In the genomic region with DNA sequence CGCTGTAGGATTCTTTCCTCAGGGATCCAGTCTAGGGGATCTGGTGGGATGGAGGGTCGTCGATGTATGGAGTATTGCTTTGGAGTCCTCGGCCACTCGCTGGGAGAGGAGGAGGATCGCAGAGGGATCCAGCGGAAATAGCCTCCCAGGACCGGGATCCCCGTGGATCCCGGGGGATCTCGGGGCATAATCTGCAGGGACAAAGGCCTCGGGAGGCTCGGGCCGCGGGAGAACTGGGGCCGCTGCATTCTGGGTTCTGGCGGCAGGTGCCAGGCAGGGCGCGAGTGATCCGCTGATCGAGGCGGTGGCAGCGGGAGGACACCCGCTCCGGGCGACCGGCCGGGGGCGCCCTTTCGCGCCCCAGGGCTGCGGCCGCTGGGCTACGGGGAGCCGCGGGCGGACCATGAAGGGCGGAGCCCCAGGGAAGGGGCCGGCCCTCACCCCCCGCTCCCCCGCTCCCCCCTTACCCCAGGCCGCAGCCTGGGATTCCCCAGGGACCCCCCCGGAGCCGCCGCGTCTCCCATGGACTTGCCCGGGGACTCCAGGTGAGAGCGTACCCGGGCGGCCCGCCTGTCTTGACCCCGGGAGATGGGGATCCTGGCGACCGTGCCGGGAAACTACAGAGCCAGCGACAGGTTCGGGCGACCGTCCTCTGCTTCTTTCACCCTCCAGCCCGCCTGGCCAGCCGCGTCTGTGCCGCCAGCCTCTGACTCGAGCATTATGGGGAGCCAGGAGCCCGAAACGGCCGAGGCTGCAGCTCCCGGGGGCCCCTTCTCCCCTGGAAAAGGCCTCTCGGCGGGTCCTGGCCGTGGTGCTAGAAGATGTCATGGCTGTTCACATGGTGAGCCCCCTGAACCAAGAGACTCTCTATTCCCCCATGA, we compare ENCODE assay signal across 1 cellular context.
TF ChIP-seq lines count a peak whose summit lies in the region.

No MANE protein-coding gene starts in this region.

TF ChIP-seq in HEK293, 187 proteins besides CTCF, POLR2A, EP300 and RAD21 (continued from another document and continues in another):
- TF ChIP-seq ZNF302 (tag by site-specific recombination; IDR thresholded peaks at IDR 0.05; ENCODE audit: low read depth) (no peak), HOXD13 (CRISPR knock-in tag; IDR thresholded peaks at IDR 0.05; ENCODE audit: borderline replicate concordance) (no peak), GLIS1 (tag by site-specific recombination; IDR thresholded peaks at IDR 0.05) (peak; percentile 92), ZNF629 (tag by site-specific recombination; IDR thresholded peaks at IDR 0.05) (no peak), ZNF514 (tag by site-specific recombination; IDR thresholded peaks at IDR 0.05) (no peak), ZNF660 (tag by site-specific recombination; IDR thresholded peaks at IDR 0.05) (peak; percentile 64; the same call in 1 of the 2 replicates), RBAK (tag by site-specific recombination; IDR thresholded peaks at IDR 0.05) (no peak), TRIM28 (IDR thresholded peaks at IDR 0.05; ENCODE audit: borderline replicate concordance, low read length) (no peak), SETDB1 (IDR thresholded peaks at IDR 0.05; ENCODE audit: insufficient read length, low read length) (no peak), GLIS2 (tag by site-specific recombination; IDR thresholded peaks at IDR 0.05) (peak; percentile 71), ZNF324 (tag by site-specific recombination; IDR thresholded peaks at IDR 0.05) (no peak), ZNF146 (tag by site-specific recombination; IDR thresholded peaks at IDR 0.05) (0 out of 2 replicates have a peak, but pooled peaks have one; percentile 2), ZNF10 (tag by site-specific recombination; IDR thresholded peaks at IDR 0.05) (no peak), ZNF341 (tag by site-specific recombination; IDR thresholded peaks at IDR 0.05; ENCODE audit: low read depth) (no peak), ZNF112 (tag by site-specific recombination; IDR thresholded peaks at IDR 0.05) (no peak), ZNF76 (tag by site-specific recombination; IDR thresholded peaks at IDR 0.05; ENCODE audit: borderline replicate concordance, low read depth) (peak; percentile 82), ZBTB7A (tag by site-specific recombination; IDR thresholded peaks at IDR 0.05; ENCODE audit: low read depth) (0 out of 2 replicates have a peak, but pooled peaks have one; percentile 17), SCRT1 (tag by site-specific recombination; IDR thresholded peaks at IDR 0.05; ENCODE audit: borderline replicate concordance) (no peak), ZNF654 (tag by site-specific recombination; IDR thresholded peaks at IDR 0.05; ENCODE audit: low read depth) (no peak), SALL2 (tag by site-specific recombination; IDR thresholded peaks at IDR 0.05; ENCODE audit: borderline replicate concordance) (no peak), ZNF596 (tag by site-specific recombination; IDR thresholded peaks at IDR 0.05) (no peak), SCRT2 (tag by site-specific recombination; IDR thresholded peaks at IDR 0.05) (peak; percentile 39; the same call in 1 of the 2 replicates), ZNF561 (tag by site-specific recombination; IDR thresholded peaks at IDR 0.05; ENCODE audit: borderline replicate concordance) (peak; percentile 52; the same call in 1 of the 2 replicates), ZSCAN30 (tag by site-specific recombination; IDR thresholded peaks at IDR 0.05) (peak; percentile 93), ZNF777 (tag by site-specific recombination; IDR thresholded peaks at IDR 0.05; ENCODE audit: borderline replicate concordance) (no peak; the same call in 1 of the 2 replicates), ZNF354C (tag by site-specific recombination; IDR thresholded peaks at IDR 0.05; ENCODE audit: borderline replicate concordance, low read depth) (no peak), ZNF624 (tag by site-specific recombination; IDR thresholded peaks at IDR 0.05) (no peak), IKZF3 (tag by site-specific recombination; IDR thresholded peaks at IDR 0.05) (peak; percentile 8), ZXDB (tag by site-specific recombination; IDR thresholded peaks at IDR 0.05) (peak; percentile 32), ZIC2 (tag by site-specific recombination; IDR thresholded peaks at IDR 0.05) (peak; percentile 65), KLF10 (tag by site-specific recombination; IDR thresholded peaks at IDR 0.05) (peak; percentile 19; the same call in 1 of the 2 replicates), KLF8 (tag by site-specific recombination; IDR thresholded peaks at IDR 0.05) (no peak), BCL11B (tag by site-specific recombination; IDR thresholded peaks at IDR 0.05; ENCODE audit: low read depth) (no peak)
- TF ChIP-seq, protein P1, sequence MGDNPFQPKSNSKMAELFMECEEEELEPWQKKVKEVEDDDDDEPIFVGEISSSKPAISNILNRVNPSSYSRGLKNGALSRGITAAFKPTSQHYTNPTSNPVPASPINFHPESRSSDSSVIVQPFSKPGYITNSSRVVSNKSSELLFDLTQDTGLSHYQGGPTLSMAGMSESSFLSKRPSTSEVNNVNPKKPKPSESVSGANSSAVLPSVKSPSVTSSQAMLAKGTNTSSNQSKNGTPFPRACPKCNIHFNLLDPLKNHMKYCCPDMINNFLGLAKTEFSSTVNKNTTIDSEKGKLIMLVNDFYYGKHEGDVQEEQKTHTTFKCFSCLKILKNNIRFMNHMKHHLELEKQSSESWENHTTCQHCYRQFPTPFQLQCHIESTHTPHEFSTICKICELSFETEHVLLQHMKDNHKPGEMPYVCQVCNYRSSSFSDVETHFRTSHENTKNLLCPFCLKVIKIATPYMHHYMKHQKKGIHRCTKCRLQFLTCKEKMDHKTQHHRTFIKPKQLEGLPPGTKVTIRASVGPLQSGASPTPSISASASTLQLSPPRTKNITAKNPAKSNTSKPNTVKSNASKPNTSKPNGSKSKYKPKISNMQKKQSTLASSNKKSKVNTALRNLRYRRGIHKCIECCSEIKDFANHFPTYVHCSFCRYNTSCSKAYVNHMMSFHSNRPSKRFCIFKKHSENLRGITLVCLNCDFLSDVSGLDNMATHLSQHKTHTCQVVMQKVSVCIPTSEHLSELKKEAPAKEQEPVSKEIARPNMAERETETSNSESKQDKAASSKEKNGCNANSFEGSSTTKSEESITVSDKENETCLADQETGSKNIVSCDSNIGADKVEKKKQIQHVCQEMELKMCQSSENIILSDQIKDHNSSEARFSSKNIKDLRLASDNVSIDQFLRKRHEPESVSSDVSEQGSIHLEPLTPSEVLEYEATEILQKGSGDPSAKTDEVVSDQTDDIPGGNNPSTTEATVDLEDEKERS (tag by site-specific recombination; IDR thresholded peaks at IDR 0.05): no peak
- TF ChIP-seq, protein P2, sequence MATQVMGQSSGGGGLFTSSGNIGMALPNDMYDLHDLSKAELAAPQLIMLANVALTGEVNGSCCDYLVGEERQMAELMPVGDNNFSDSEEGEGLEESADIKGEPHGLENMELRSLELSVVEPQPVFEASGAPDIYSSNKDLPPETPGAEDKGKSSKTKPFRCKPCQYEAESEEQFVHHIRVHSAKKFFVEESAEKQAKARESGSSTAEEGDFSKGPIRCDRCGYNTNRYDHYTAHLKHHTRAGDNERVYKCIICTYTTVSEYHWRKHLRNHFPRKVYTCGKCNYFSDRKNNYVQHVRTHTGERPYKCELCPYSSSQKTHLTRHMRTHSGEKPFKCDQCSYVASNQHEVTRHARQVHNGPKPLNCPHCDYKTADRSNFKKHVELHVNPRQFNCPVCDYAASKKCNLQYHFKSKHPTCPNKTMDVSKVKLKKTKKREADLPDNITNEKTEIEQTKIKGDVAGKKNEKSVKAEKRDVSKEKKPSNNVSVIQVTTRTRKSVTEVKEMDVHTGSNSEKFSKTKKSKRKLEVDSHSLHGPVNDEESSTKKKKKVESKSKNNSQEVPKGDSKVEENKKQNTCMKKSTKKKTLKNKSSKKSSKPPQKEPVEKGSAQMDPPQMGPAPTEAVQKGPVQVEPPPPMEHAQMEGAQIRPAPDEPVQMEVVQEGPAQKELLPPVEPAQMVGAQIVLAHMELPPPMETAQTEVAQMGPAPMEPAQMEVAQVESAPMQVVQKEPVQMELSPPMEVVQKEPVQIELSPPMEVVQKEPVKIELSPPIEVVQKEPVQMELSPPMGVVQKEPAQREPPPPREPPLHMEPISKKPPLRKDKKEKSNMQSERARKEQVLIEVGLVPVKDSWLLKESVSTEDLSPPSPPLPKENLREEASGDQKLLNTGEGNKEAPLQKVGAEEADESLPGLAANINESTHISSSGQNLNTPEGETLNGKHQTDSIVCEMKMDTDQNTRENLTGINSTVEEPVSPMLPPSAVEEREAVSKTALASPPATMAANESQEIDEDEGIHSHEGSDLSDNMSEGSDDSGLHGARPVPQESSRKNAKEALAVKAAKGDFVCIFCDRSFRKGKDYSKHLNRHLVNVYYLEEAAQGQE (tag by site-specific recombination; IDR thresholded peaks at IDR 0.05): peak; percentile 61
- TF ChIP-seq, protein P3, sequence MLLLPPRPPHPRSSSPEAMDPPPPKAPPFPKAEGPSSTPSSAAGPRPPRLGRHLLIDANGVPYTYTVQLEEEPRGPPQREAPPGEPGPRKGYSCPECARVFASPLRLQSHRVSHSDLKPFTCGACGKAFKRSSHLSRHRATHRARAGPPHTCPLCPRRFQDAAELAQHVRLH (tag by site-specific recombination; IDR thresholded peaks at IDR 0.05): no peak
- TF ChIP-seq, protein P4, sequence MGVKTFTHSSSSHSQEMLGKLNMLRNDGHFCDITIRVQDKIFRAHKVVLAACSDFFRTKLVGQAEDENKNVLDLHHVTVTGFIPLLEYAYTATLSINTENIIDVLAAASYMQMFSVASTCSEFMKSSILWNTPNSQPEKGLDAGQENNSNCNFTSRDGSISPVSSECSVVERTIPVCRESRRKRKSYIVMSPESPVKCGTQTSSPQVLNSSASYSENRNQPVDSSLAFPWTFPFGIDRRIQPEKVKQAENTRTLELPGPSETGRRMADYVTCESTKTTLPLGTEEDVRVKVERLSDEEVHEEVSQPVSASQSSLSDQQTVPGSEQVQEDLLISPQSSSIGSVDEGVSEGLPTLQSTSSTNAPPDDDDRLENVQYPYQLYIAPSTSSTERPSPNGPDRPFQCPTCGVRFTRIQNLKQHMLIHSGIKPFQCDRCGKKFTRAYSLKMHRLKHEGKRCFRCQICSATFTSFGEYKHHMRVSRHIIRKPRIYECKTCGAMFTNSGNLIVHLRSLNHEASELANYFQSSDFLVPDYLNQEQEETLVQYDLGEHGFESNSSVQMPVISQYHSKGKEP (tag by site-specific recombination; IDR thresholded peaks at IDR 0.05): 0 out of 2 replicates have a peak, but pooled peaks have one; percentile 23
- TF ChIP-seq, protein P5, sequence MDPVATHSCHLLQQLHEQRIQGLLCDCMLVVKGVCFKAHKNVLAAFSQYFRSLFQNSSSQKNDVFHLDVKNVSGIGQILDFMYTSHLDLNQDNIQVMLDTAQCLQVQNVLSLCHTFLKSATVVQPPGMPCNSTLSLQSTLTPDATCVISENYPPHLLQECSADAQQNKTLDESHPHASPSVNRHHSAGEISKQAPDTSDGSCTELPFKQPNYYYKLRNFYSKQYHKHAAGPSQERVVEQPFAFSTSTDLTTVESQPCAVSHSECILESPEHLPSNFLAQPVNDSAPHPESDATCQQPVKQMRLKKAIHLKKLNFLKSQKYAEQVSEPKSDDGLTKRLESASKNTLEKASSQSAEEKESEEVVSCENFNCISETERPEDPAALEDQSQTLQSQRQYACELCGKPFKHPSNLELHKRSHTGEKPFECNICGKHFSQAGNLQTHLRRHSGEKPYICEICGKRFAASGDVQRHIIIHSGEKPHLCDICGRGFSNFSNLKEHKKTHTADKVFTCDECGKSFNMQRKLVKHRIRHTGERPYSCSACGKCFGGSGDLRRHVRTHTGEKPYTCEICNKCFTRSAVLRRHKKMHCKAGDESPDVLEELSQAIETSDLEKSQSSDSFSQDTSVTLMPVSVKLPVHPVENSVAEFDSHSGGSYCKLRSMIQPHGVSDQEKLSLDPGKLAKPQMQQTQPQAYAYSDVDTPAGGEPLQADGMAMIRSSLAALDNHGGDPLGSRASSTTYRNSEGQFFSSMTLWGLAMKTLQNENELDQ (tag by site-specific recombination; IDR thresholded peaks at IDR 0.05; ENCODE audit: low read depth): no peak
- TF ChIP-seq, protein P6, sequence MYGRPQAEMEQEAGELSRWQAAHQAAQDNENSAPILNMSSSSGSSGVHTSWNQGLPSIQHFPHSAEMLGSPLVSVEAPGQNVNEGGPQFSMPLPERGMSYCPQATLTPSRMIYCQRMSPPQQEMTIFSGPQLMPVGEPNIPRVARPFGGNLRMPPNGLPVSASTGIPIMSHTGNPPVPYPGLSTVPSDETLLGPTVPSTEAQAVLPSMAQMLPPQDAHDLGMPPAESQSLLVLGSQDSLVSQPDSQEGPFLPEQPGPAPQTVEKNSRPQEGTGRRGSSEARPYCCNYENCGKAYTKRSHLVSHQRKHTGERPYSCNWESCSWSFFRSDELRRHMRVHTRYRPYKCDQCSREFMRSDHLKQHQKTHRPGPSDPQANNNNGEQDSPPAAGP (tag by site-specific recombination; IDR thresholded peaks at IDR 0.05): no peak
- TF ChIP-seq, protein P7, sequence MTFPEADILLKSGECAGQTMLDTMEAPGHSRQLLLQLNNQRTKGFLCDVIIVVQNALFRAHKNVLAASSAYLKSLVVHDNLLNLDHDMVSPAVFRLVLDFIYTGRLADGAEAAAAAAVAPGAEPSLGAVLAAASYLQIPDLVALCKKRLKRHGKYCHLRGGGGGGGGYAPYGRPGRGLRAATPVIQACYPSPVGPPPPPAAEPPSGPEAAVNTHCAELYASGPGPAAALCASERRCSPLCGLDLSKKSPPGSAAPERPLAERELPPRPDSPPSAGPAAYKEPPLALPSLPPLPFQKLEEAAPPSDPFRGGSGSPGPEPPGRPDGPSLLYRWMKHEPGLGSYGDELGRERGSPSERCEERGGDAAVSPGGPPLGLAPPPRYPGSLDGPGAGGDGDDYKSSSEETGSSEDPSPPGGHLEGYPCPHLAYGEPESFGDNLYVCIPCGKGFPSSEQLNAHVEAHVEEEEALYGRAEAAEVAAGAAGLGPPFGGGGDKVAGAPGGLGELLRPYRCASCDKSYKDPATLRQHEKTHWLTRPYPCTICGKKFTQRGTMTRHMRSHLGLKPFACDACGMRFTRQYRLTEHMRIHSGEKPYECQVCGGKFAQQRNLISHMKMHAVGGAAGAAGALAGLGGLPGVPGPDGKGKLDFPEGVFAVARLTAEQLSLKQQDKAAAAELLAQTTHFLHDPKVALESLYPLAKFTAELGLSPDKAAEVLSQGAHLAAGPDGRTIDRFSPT (tag by site-specific recombination; IDR thresholded peaks at IDR 0.05): no peak; the same call in 1 of the 2 replicates
- TF ChIP-seq, protein P8, sequence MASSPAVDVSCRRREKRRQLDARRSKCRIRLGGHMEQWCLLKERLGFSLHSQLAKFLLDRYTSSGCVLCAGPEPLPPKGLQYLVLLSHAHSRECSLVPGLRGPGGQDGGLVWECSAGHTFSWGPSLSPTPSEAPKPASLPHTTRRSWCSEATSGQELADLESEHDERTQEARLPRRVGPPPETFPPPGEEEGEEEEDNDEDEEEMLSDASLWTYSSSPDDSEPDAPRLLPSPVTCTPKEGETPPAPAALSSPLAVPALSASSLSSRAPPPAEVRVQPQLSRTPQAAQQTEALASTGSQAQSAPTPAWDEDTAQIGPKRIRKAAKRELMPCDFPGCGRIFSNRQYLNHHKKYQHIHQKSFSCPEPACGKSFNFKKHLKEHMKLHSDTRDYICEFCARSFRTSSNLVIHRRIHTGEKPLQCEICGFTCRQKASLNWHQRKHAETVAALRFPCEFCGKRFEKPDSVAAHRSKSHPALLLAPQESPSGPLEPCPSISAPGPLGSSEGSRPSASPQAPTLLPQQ (tag by site-specific recombination; IDR thresholded peaks at IDR 0.05): no peak
